ENCODE assay signal across 8 cellular contexts in the genomic region with DNA sequence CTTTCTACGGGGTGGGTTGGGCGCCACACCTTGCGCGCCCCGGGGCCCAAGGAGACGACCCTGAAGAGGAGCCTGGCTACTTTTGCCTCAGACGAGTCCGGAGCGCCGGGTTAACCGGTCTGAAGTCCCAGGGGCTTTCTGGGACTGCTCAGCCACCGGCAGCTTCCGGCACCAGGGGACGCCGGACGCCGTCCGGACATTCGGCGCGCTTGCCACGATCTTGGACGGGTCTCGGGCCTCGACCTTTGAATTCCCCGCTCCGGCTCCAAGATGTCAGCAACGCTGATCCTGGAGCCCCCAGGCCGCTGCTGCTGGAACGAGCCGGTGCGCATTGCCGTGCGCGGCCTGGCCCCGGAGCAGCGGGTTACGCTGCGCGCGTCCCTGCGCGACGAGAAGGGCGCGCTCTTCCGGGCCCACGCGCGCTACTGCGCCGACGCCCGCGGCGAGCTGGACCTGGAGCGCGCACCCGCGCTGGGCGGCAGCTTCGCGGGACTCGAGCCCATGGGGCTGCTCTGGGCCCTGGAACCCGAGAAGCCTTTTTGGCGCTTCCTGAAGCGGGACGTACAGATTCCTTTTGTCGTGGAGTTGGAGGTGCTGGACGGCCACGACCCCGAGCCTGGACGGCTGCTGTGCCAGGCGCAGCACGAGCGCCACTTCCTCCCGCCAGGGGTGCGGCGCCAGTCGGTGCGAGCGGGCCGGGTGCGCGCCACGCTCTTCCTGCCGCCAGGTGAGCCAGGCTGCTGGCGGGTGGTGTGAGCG. TPM values are rescaled to one million over a fixed set of nuclear protein-coding genes. Genes with fewer than 3 reads are reported as not detected.
A peak's percentile ranks its signal among the peaks of the same experiment; 100 is the strongest.
DNase-seq lines count a peak whose midpoint lies in the region; ATAC-seq, FAIRE-seq and TF ChIP-seq lines count a peak whose summit lies in the region.

A gene with protein sequence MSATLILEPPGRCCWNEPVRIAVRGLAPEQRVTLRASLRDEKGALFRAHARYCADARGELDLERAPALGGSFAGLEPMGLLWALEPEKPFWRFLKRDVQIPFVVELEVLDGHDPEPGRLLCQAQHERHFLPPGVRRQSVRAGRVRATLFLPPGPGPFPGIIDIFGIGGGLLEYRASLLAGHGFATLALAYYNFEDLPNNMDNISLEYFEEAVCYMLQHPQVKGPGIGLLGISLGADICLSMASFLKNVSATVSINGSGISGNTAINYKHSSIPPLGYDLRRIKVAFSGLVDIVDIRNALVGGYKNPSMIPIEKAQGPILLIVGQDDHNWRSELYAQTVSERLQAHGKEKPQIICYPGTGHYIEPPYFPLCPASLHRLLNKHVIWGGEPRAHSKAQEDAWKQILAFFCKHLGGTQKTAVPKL (plus strand): TSS at position 184 of the 759 bp plus-strand sequence. CDS start 87 bp downstream, at position 271.

- no peak within 1 kb of the TSS for H2AFZ ChIP-seq in HepG2 (ENCODE audit: low read length)

- no peaks in the 10 kb centered on the region for H3K27me3 Mint-ChIP-seq in activated B cell treated with CpG ODN at 0.5 μM for 24 hours
- no peaks in the 10 kb centered on the region for H3K27me3 Mint-ChIP-seq in chondrocyte (ENCODE audit: low read depth)

- TF ChIP-seq CTCF in activated B cell treated with CpG ODN at 0.5 μM for 24 hours (IDR thresholded peaks at IDR 0.05) (no peak), chondrocyte (IDR thresholded peaks at IDR 0.05) (peak; percentile 38), HepG2 (CRISPR knock-in tag; IDR thresholded peaks at IDR 0.05) (peak; percentile 29)

- no peaks in the 10 kb centered on the region for H3K9me3 Mint-ChIP-seq in activated B cell treated with CpG ODN at 0.5 μM for 24 hours
- H3K9me3 Mint-ChIP-seq in chondrocyte (ENCODE audit: low read depth), result no peaks in the 10 kb centered on the region

- H3K9me3 ChIP-seq in HepG2 (ENCODE audit: low read length), result no peaks in the 10 kb centered on the region

- no peaks in the 10 kb centered on the region for H3K36me3 ChIP-seq in HepG2 (replicated peaks in 1 of 2; ENCODE audit: control insufficient read depth in 1 of 2, insufficient read depth in 2 of 2, low read length in 2 of 2)

- H3K4me1 Mint-ChIP-seq in activated B cell treated with CpG ODN at 0.5 μM for 24 hours (peaks cover 6% of the 10 kb centered on the region), chondrocyte (ENCODE audit: low read depth) (peaks cover 4% of the 10 kb centered on the region)

- H3K36me3 Mint-ChIP-seq in activated B cell treated with CpG ODN at 0.5 μM for 24 hours (ENCODE audit: low read depth) (no peaks in the 10 kb centered on the region), chondrocyte (ENCODE audit: low read depth) (no peaks in the 10 kb centered on the region)

- peak within 1 kb of the TSS; percentile 49 for H3K4me2 ChIP-seq in HepG2 (ENCODE audit: low read depth, low read length)

- DNase-seq in GM12892 (ENCODE audit: insufficient read length), result peak; percentile 58
- peak; percentile 39 for DNase-seq in activated B cell treated with CpG ODN at 0.5 μM for 24 hours
- DNase-seq in chondrocyte (ENCODE audit: low spot score), result no peak
- no peak for DNase-seq in HepG2 (ENCODE audit: low spot score)
- DNase-seq in stimulated activated CD4-positive, alpha-beta T cell treated with anti-CD3 and anti-CD28 coated beads, TNF-alpha, amount 100 ng/mL, for 4 hours (ENCODE audit: low read depth in 3 of 3), result peak; percentile 22 to 39 (median 38)
- no peak for DNase-seq in NCI-H128 (lab: John Stamatoyannopoulos, UW; ENCODE audit: unreplicated experiment)
- DNase-seq in OCI-M1 (lab: John Stamatoyannopoulos, UW), result no peak

- WGBS in HepG2 (ENCODE audit: low lambda C conversion rate), result 74% methylated on average over 45 of the region's 89 CpGs

- H4K20me1 ChIP-seq in HepG2 (ENCODE audit: insufficient read depth, low read length), result no peaks in the 10 kb centered on the region

- H3K4me3 Mint-ChIP-seq in activated B cell treated with CpG ODN at 0.5 μM for 24 hours (peak within 1 kb of the TSS; percentile 76), chondrocyte (ENCODE audit: unreplicated experiment) (peak within 1 kb of the TSS; percentile 67)

- ATAC-seq in HG03460 (IDR thresholded peaks at IDR 0.05; ENCODE audit: unreplicated experiment), result peak; percentile 61
- peak; percentile 83 for ATAC-seq in activated B cell treated with CpG ODN at 0.5 μM for 24 hours (ENCODE audit: low read depth)
- peak; percentile 33; the same call in 1 of the 3 replicates for ATAC-seq in HepG2

- H3K27ac Mint-ChIP-seq in activated B cell treated with CpG ODN at 0.5 μM for 24 hours (no peak within 1 kb of the TSS), chondrocyte (ENCODE audit: unreplicated experiment) (no peak within 1 kb of the TSS)

- FAIRE-seq in GM12892 (lab: Jason Lieb, UNC) (peak; percentile 63), HepG2 (lab: Jason Lieb, UNC) (no peak)

- CTCF ChIA-PET in activated B cell treated with CpG ODN at 0.5 μM for 24 hours (lab: Charles Lee), result no interaction called here
- CTCF ChIA-PET in HepG2 (lab: Yijun Ruan, JAX; ENCODE audit: low intra/inter-chr PET ratio, low total read pairs), result no interaction called here

- TF ChIP-seq RAD21 in HepG2 (CRISPR knock-in tag; IDR thresholded peaks at IDR 0.05), result no peak

- no TSS peak for BruUV-seq in HepG2 (replicated peaks; lab: Mats Ljungman, UMichigan)

- TF ChIP-seq EP300 in HepG2 (IDR thresholded peaks at IDR 0.05; ENCODE audit: low read depth in 2 of 2, low read length in 2 of 2), result no peak
- no peak for TF ChIP-seq EP300 in HepG2 (CRISPR knock-in tag; IDR thresholded peaks at IDR 0.05; ENCODE audit: borderline replicate concordance)

- POLR2A ChIA-PET in activated B cell treated with CpG ODN at 0.5 μM for 24 hours (lab: Charles Lee), result interaction anchor here (0.6 to 1.7 kb wide), 5 partner anchors 9 to 358 kb away, joined by 3 to 9 read pairs (median 3); a partner anchor contains a TSS
- POLR2A ChIA-PET in HepG2 (lab: Yijun Ruan, JAX), result no interaction called here

- in situ Hi-C loops in HepG2 (cut with HindIII; ENCODE audit: extremely low pct_ligation_motif_present, low pct_unique_long_range_greater_than_20kb), result no loop called here

- H3K27me3 ChIP-seq in HepG2 (ENCODE audit: control insufficient read depth in 1 of 2, insufficient read depth in 2 of 2, low read length in 2 of 2), result no peaks in the 10 kb centered on the region

- H3K4me3 ChIP-seq in HepG2 (replicated peaks in 1 of 3; ENCODE audit: insufficient read depth in 1 of 3, low read depth in 2 of 3, low read length in 3 of 3), result peak within 1 kb of the TSS in 1 of 3 experiments; percentile 28; a peak in 1 of 6 replicates

- H3K9ac ChIP-seq in HepG2 (ENCODE audit: insufficient read depth, low read depth, low read length), result no peak within 1 kb of the TSS

- H3K27ac ChIP-seq in HepG2 (ENCODE audit: extremely low read length, insufficient read depth, low read length), result no peak within 1 kb of the TSS

- H3K79me2 ChIP-seq in HepG2 (ENCODE audit: insufficient read depth, low read length), result no peaks in the 10 kb centered on the region

- intact Hi-C loops in activated B cell treated with CpG ODN at 0.5 μM for 24 hours (cut with micrococcal nuclease), result loop anchor here (2.0 kb wide), 1 partner anchor 21 kb away; a partner anchor contains a TSS
- intact Hi-C loops in HepG2 (cut with micrococcal nuclease; ENCODE audit: unreplicated experiment), result no loop called here

- H3K4me1 ChIP-seq in HepG2 (ENCODE audit: insufficient read depth, low read length), result no peaks in the 10 kb centered on the region

- TF ChIP-seq POLR2A in GM12892 (IDR thresholded peaks at IDR 0.05; ENCODE audit: low read depth, low read length) (peak; percentile 77; the same call in 1 of the 2 replicates), HepG2 (IDR thresholded peaks at IDR 0.05; ENCODE audit: insufficient read depth in 1 of 2, low read depth in 2 of 2, low read length in 2 of 2) (no peak)

TF ChIP-seq in HepG2, 621 proteins besides CTCF, POLR2A, EP300 and RAD21:
- TF ChIP-seq FOSL2 (CRISPR knock-in tag; IDR thresholded peaks at IDR 0.05) (no peak), FOXM1 (CRISPR knock-in tag; IDR thresholded peaks at IDR 0.05) (no peak), HNRNPH1 (optimal IDR thresholded peaks at IDR 0.05; ENCODE audit: low read depth, low read length) (no peak), ZNF501 (CRISPR knock-in tag; IDR thresholded peaks at IDR 0.05) (no peak), ZNF263 (CRISPR knock-in tag; IDR thresholded peaks at IDR 0.05) (no peak), ATF7-NPFF (CRISPR knock-in tag; IDR thresholded peaks at IDR 0.05; ENCODE audit: low read depth) (no peak), PITX1 (CRISPR knock-in tag; IDR thresholded peaks at IDR 0.05) (no peak), HCFC1 (IDR thresholded peaks at IDR 0.05; ENCODE audit: low read depth, low read length) (no peak), ZFP62 (CRISPR knock-in tag; IDR thresholded peaks at IDR 0.05) (no peak), ZNF431 (CRISPR knock-in tag; IDR thresholded peaks at IDR 0.05; ENCODE audit: borderline replicate concordance, low read depth) (no peak)

RNA-seq across cellular contexts. Expression of the gene that starts here (rescaled TPM):
- polyA plus RNA-seq in GM12892 (2012; ENCODE audit: missing spikeins), result 2.8 TPM
- total RNA-seq in activated B cell treated with CpG ODN at 0.5 μM for 24 hours (0.60 and 1.2 TPM in 2 replicates), chondrocyte (1.4 to 4.3 TPM (median 4.0 TPM) in 3 replicates), HepG2 (2016; rRNA removed; fragmentation: Illumina TruSeq; extraction: Trizol) (0.04 TPM in 1 of 2 replicates, not detected in the other)
- not detected in 2 replicates for total RNA-seq in HepG2 (2016; cell fraction: cytosol; rRNA removed; fragmentation: Illumina TruSeq; extraction: Trizol; ENCODE audit: low read depth)
- total RNA-seq in HepG2 (2016; cell fraction: insoluble cytoplasmic fraction; rRNA removed; fragmentation: Illumina TruSeq; extraction: Trizol), result 0.04 TPM in 1 of 2 replicates, not detected in the other
- total RNA-seq in HepG2 (2016; cell fraction: membrane; rRNA removed; fragmentation: Illumina TruSeq; extraction: Trizol), result not detected in 2 replicates
- total RNA-seq in HepG2 (2016; cell fraction: nucleus; rRNA removed; fragmentation: Illumina TruSeq; extraction: Trizol), result not detected in 2 replicates
- polyA plus RNA-seq in HepG2 (2011; rRNA removed), result 0.05 TPM in 1 of 2 replicates, not detected in the other
- 0.03 and 0.05 TPM in 2 replicates for polyA plus RNA-seq in HepG2 (2011; cell fraction: cytosol; rRNA removed)
- 0.16 TPM in 1 of 2 replicates, not detected in the other for polyA plus RNA-seq in HepG2 (2011; cell fraction: nucleus; rRNA removed)
- polyA plus RNA-seq in HepG2 (2012), result 0.07 and 0.08 TPM in 2 replicates
- polyA plus RNA-seq in HepG2 (2016; cell fraction: cytosol; fragmentation: Illumina TruSeq; extraction: Trizol; ENCODE audit: low read depth), result not detected in 2 replicates
- not detected in 2 replicates for polyA plus RNA-seq in HepG2 (2016; cell fraction: insoluble cytoplasmic fraction; fragmentation: Illumina TruSeq; extraction: Trizol; ENCODE audit: low read depth)
- polyA plus RNA-seq in HepG2 (2016; cell fraction: membrane; fragmentation: Illumina TruSeq; extraction: Trizol; ENCODE audit: low read depth), result 0.07 TPM in 1 of 2 replicates, not detected in the other
- polyA plus RNA-seq in HepG2 (2016; cell fraction: nucleus; fragmentation: Illumina TruSeq; extraction: Trizol; ENCODE audit: insufficient read depth, low read depth), result not detected in 2 replicates
- polyA minus RNA-seq in HepG2 (2011; rRNA and poly(A)+ RNA removed; ENCODE audit: low replicate concordance), result 0.26 TPM in 1 of 2 replicates, not detected in the other
- polyA minus RNA-seq in HepG2 (2011; cell fraction: cytosol; rRNA and poly(A)+ RNA removed), result not detected in 2 replicates
- not detected in 2 replicates for polyA minus RNA-seq in HepG2 (2011; cell fraction: nucleus; rRNA and poly(A)+ RNA removed)

Comparison
In these comparisons a context has a peak if more than half of its experiments do, and no peak if none do; other contexts are left out.
1. Peak in ATAC-seq and H3K4me2 ChIP-seq in HepG2; RNA of the gene not detected or under 1 TPM.
2. DNase-seq: peak in GM12892 (single experiment), activated B cell treated with CpG ODN at 0.5 μM for 24 hours (single experiment) and stimulated activated CD4-positive, alpha-beta T cell treated with anti-CD3 and anti-CD28 coated beads, TNF-alpha, amount 100 ng/mL, for 4 hours (3 of 3); none in chondrocyte (single experiment), HepG2 (single experiment), NCI-H128 (single experiment) and OCI-M1 (single experiment).
3. ATAC-seq: peak in every context shown above with its lines; median percentile 83 in activated B cell treated with CpG ODN at 0.5 μM for 24 hours; 61 in HG03460; 33 in HepG2.